Comparison of ENCODE assay signal across 9 cellular contexts in the genomic region with DNA sequence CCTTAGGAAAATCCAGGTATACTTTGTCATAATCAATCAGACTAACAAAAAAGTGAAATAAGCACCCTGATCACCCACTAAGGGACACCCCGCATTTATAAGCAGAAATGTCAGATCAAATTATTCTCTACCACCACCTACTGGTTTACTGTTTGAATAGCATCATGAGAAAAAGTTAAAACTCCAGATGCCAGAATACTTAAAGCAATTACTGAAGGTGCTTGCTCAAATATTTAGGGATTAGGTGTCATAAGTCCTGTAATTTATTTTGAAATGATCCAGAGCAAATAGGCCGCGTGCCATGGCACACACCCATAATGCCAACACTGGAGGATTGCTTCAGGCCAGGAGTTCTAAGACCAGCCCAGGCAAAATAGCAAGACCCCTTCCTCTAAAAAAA. TPM values are rescaled to one million over a fixed set of nuclear protein-coding genes. Genes with fewer than 3 reads are reported as not detected.
DNase-seq lines count a peak whose midpoint lies in the region; ATAC-seq, FAIRE-seq and TF ChIP-seq lines count a peak whose summit lies in the region.
"Had no signal": no experiment of that assay in that cellular context is flagged by ENCODE, and none has a peak within 500 bp of the region (broad histone marks: within the 10 kb centered on the region; RNA-seq: fewer than 3 reads in every experiment).

No MANE protein-coding gene starts in this region.

- no peak for TF ChIP-seq POLR2A in uterus (IDR thresholded peaks at IDR 0.05)

- H3K9me3 Mint-ChIP-seq in activated CD4-positive, alpha-beta T cell treated with anti-CD3 and anti-CD28 coated beads for 36 hours (ENCODE audit: low read depth), result no peaks in the 10 kb centered on the region
- H3K9me3 Mint-ChIP-seq in activated CD4-positive, alpha-beta memory T cell treated with anti-CD3 and anti-CD28 coated beads, Interleukin-2, amount 10 ng/mL, durations not matched to agents 7 days and 5 days, result no peaks in the 10 kb centered on the region
- H3K9me3 Mint-ChIP-seq in activated T-cell treated with anti-CD3 and anti-CD28 coated beads, Interleukin-2, amount 50 U/mL, for 4 hours, result no peaks in the 10 kb centered on the region

- peaks cover 0 to 4% of the 10 kb centered on the region in 2 donors for H3K4me1 ChIP-seq in uterus

- no peak for ATAC-seq in activated CD4-positive, alpha-beta T cell treated with anti-CD3 and anti-CD28 coated beads for 36 hours
- ATAC-seq in GM18858 (IDR thresholded peaks at IDR 0.05; ENCODE audit: unreplicated experiment), result no peak
- no peak for ATAC-seq in activated T-cell treated with anti-CD3 and anti-CD28 coated beads, Interleukin-2, amount 50 U/mL, for 4 hours

- CTCF ChIA-PET in activated CD4-positive, alpha-beta T cell treated with anti-CD3 and anti-CD28 coated beads for 36 hours (lab: Charles Lee), result interaction anchor here (0.7 to 10.0 kb wide), 23 partner anchors 9 to 197 kb away, joined by 3 to 124 read pairs (median 4); partner anchors contain the start of genes IGFBP4 and WIPF2
- CTCF ChIA-PET in activated CD4-positive, alpha-beta memory T cell treated with anti-CD3 and anti-CD28 coated beads, Interleukin-2, amount 10 ng/mL, durations not matched to agents 7 days and 5 days (lab: Charles Lee), result interaction anchor here (0.7 to 10.3 kb wide), 24 partner anchors 11 to 404 kb away, joined by 3 to 102 read pairs (median 5); partner anchors contain the start of gene IGFBP4

- H3K9me3 ChIP-seq in MG63 (no peaks in the 10 kb centered on the region), uterus (no peaks in the 10 kb centered on the region)

- intact Hi-C loops in activated CD4-positive, alpha-beta T cell treated with anti-CD3 and anti-CD28 coated beads for 36 hours (cut with DNase I, micrococcal nuclease), result loop anchor here (1.0 to 5.0 kb wide), 4 partner anchors 53 to 318 kb away; no protein-coding TSS in a partner anchor
- intact Hi-C loops in uterus (cut with DNase I; ENCODE audit: low total_unique reads), result no loop called here

- H3K27me3 Mint-ChIP-seq in activated CD4-positive, alpha-beta T cell treated with anti-CD3 and anti-CD28 coated beads for 36 hours, result no peaks in the 10 kb centered on the region
- H3K27me3 Mint-ChIP-seq in activated CD4-positive, alpha-beta memory T cell treated with anti-CD3 and anti-CD28 coated beads, Interleukin-2, amount 10 ng/mL, durations not matched to agents 7 days and 5 days, result no peaks in the 10 kb centered on the region
- H3K27me3 Mint-ChIP-seq in activated T-cell treated with anti-CD3 and anti-CD28 coated beads, Interleukin-2, amount 50 U/mL, for 4 hours (ENCODE audit: low read depth), result no peaks in the 10 kb centered on the region

- H3K4me1 Mint-ChIP-seq in activated CD4-positive, alpha-beta T cell treated with anti-CD3 and anti-CD28 coated beads for 36 hours, result peaks cover 24% of the 10 kb centered on the region
- peaks cover 63% of the 10 kb centered on the region for H3K4me1 Mint-ChIP-seq in activated CD4-positive, alpha-beta memory T cell treated with anti-CD3 and anti-CD28 coated beads, Interleukin-2, amount 10 ng/mL, durations not matched to agents 7 days and 5 days
- peaks cover 21% of the 10 kb centered on the region for H3K4me1 Mint-ChIP-seq in activated T-cell treated with anti-CD3 and anti-CD28 coated beads, Interleukin-2, amount 50 U/mL, for 4 hours (ENCODE audit: low read depth)

- H3K27me3 ChIP-seq in MG63, result no peaks in the 10 kb centered on the region
- no peaks in the 10 kb centered on the region for H3K27me3 ChIP-seq in uterus

- H3K4me3 Mint-ChIP-seq in activated CD4-positive, alpha-beta T cell treated with anti-CD3 and anti-CD28 coated beads for 36 hours, result peak overlapping the region; percentile 30
- H3K4me3 Mint-ChIP-seq in activated CD4-positive, alpha-beta memory T cell treated with anti-CD3 and anti-CD28 coated beads, Interleukin-2, amount 10 ng/mL, durations not matched to agents 7 days and 5 days, result peak overlapping the region; percentile 63
- no peak overlapping the region for H3K4me3 Mint-ChIP-seq in activated T-cell treated with anti-CD3 and anti-CD28 coated beads, Interleukin-2, amount 50 U/mL, for 4 hours

- H3K27ac ChIP-seq in uterus, result no peak overlapping the region

- peak; percentile 47 for FAIRE-seq in islet of Langerhans (lab: Jason Lieb, UNC)
- FAIRE-seq: GM18507 had no signal

- TF ChIP-seq CTCF in uterus (IDR thresholded peaks at IDR 0.05), result peak; percentile 40 to 72 (median 52)

- DNase-seq in activated CD4-positive, alpha-beta T cell treated with anti-CD3 and anti-CD28 coated beads for 36 hours, result no peak
- DNase-seq in activated CD4-positive, alpha-beta T cell treated with anti-CD3 and anti-CD28 coated beads, Interleukin-2, amount 50 U/mL, for 4 hours, result no peak
- no peak for DNase-seq in MG63
- no peak for DNase-seq in activated CD4-positive, alpha-beta memory T cell treated with anti-CD3 and anti-CD28 coated beads, Interleukin-2, amount 10 ng/mL, durations not matched to agents 7 days and 5 days
- no peak for DNase-seq in uterus
- no peak for DNase-seq in activated T-cell treated with anti-CD3 and anti-CD28 coated beads, Interleukin-2, amount 50 U/mL, for 4 hours

- H3K27ac Mint-ChIP-seq in activated CD4-positive, alpha-beta T cell treated with anti-CD3 and anti-CD28 coated beads for 36 hours, result no peak overlapping the region
- no peak overlapping the region for H3K27ac Mint-ChIP-seq in activated CD4-positive, alpha-beta memory T cell treated with anti-CD3 and anti-CD28 coated beads, Interleukin-2, amount 10 ng/mL, durations not matched to agents 7 days and 5 days

- peak overlapping the region; percentile 82; the same call in 1 of the 2 replicates for H3K4me3 ChIP-seq in MG63
- H3K4me3 ChIP-seq in uterus, result no peak overlapping the region

- H3K36me3 ChIP-seq in MG63, result peaks cover 66% of the 10 kb centered on the region
- H3K36me3 ChIP-seq in uterus, result no peaks in the 10 kb centered on the region

- POLR2A ChIA-PET in activated CD4-positive, alpha-beta T cell treated with anti-CD3 and anti-CD28 coated beads for 36 hours (lab: Charles Lee), result interaction anchor here (2.9 kb wide), 1 partner anchor 11 kb away, joined by 15 read pairs; no protein-coding TSS in a partner anchor
- POLR2A ChIA-PET in activated CD4-positive, alpha-beta memory T cell treated with anti-CD3 and anti-CD28 coated beads, Interleukin-2, amount 10 ng/mL, durations not matched to agents 7 days and 5 days (lab: Charles Lee), result interaction anchor here (0.7 to 6.4 kb wide), 10 partner anchors 11 to 197 kb away, joined by 3 to 90 read pairs (median 12); partner anchors contain the start of genes IGFBP4 and WIPF2

- H3K36me3 Mint-ChIP-seq in activated CD4-positive, alpha-beta T cell treated with anti-CD3 and anti-CD28 coated beads for 36 hours (ENCODE audit: low read depth), result peaks cover 53% of the 10 kb centered on the region
- peaks cover 57% of the 10 kb centered on the region for H3K36me3 Mint-ChIP-seq in activated CD4-positive, alpha-beta memory T cell treated with anti-CD3 and anti-CD28 coated beads, Interleukin-2, amount 10 ng/mL, durations not matched to agents 7 days and 5 days (ENCODE audit: low read depth)
- H3K36me3 Mint-ChIP-seq in activated T-cell treated with anti-CD3 and anti-CD28 coated beads, Interleukin-2, amount 50 U/mL, for 4 hours (ENCODE audit: insufficient read depth), result no peaks in the 10 kb centered on the region

RNA-seq across cellular contexts. Expression of gene TOP2A, which starts 2.3 kb away (rescaled TPM):
- 100 to 1,000 TPM; 245 to 322 TPM for total RNA-seq in activated CD4-positive, alpha-beta T cell treated with anti-CD3 and anti-CD28 coated beads for 36 hours
- total RNA-seq in MG63 (2014; rRNA removed; shearing (Covaris generic); ENCODE audit: low replicate concordance), result 138 and 187 TPM in 2 replicates
- total RNA-seq in activated CD4-positive, alpha-beta memory T cell treated with anti-CD3 and anti-CD28 coated beads, Interleukin-2, amount 10 ng/mL, durations not matched to agents 7 days and 5 days, result 100 to 1,000 TPM; 361 to 373 TPM
- total RNA-seq in uterus, result 100 to 1,000 TPM in 1 of 4 donors, 1 to 10 TPM in 1, under 1 TPM in 1, not detected in 1; 0.26 to 145 (median 1.9) TPM
- 10 to 100 TPM; 10.4 to 16.4 (median 12.0) TPM for total RNA-seq in activated T-cell treated with anti-CD3 and anti-CD28 coated beads, Interleukin-2, amount 50 U/mL, for 4 hours

RNA-seq across cellular contexts. Expression of gene IGFBP4, which starts 27.9 kb away (rescaled TPM):
- 10 to 100 TPM; 40.2 to 45.6 TPM for total RNA-seq in activated CD4-positive, alpha-beta T cell treated with anti-CD3 and anti-CD28 coated beads for 36 hours
- total RNA-seq in MG63 (2014; rRNA removed; shearing (Covaris generic); ENCODE audit: low replicate concordance), result 7.9 and 12.4 TPM in 2 replicates
- total RNA-seq in activated CD4-positive, alpha-beta memory T cell treated with anti-CD3 and anti-CD28 coated beads, Interleukin-2, amount 10 ng/mL, durations not matched to agents 7 days and 5 days, result 10 to 100 TPM; 27.1 to 28.4 TPM
- 1,000 to 10,000 TPM in 1 of 4 donors, 100 to 1,000 TPM in 3; 331 to 1,351 (median 418) TPM for total RNA-seq in uterus
- total RNA-seq in activated T-cell treated with anti-CD3 and anti-CD28 coated beads, Interleukin-2, amount 50 U/mL, for 4 hours, result 10 to 100 TPM; 14.0 to 17.7 (median 14.7) TPM

RNA-seq across cellular contexts. Expression of gene GJD3, which starts 50.9 kb away (rescaled TPM):
- total RNA-seq in activated CD4-positive, alpha-beta T cell treated with anti-CD3 and anti-CD28 coated beads for 36 hours, result not detected
- not detected in 2 replicates for total RNA-seq in MG63 (2014; rRNA removed; shearing (Covaris generic); ENCODE audit: low replicate concordance)
- total RNA-seq in activated CD4-positive, alpha-beta memory T cell treated with anti-CD3 and anti-CD28 coated beads, Interleukin-2, amount 10 ng/mL, durations not matched to agents 7 days and 5 days, result not detected
- total RNA-seq in uterus, result 1 to 10 TPM in 1 of 4 donors, under 1 TPM in 1, not detected in 2; 0.83 to 3.8 TPM
- not detected for total RNA-seq in activated T-cell treated with anti-CD3 and anti-CD28 coated beads, Interleukin-2, amount 50 U/mL, for 4 hours

Comparison
In these comparisons a context has a peak if more than half of its experiments do, and no peak if none do; other contexts are left out.
1. RNA of gene IGFBP4, which starts 27.9 kb away (total RNA-seq): 331 to 1,351 TPM in uterus; 40.2 to 45.6 TPM in activated CD4-positive, alpha-beta T cell treated with anti-CD3 and anti-CD28 coated beads for 36 hours, 27.1 to 28.4 TPM in activated CD4-positive, alpha-beta memory T cell treated with anti-CD3 and anti-CD28 coated beads, Interleukin-2, amount 10 ng/mL, durations not matched to agents 7 days and 5 days, 14.0 to 17.7 TPM in activated T-cell treated with anti-CD3 and anti-CD28 coated beads, Interleukin-2, amount 50 U/mL, for 4 hours and 7.9 to 12.4 TPM in MG63; every median in the first group is over 4 times any median in the second.